ENCODE assay signal across 10 cellular contexts in genomic region chr2:72143441-72144356, GRCh38. TPM values are rescaled to one million over a fixed set of nuclear protein-coding genes. Genes with fewer than 3 reads are reported as not detected.
DNase-seq lines count a peak whose midpoint lies in the region; ATAC-seq, FAIRE-seq and TF ChIP-seq lines count a peak whose summit lies in the region.
"Had no signal": no experiment of that assay in that cellular context is flagged by ENCODE, and none has a peak within 500 bp of the region (broad histone marks: within the 10 kb centered on the region; RNA-seq: fewer than 3 reads in every experiment).

No MANE protein-coding gene starts in this region.

- no peak for TF ChIP-seq CTCF in natural killer cell (IDR thresholded peaks at IDR 0.05)
- no peak for TF ChIP-seq CTCF in uterus (IDR thresholded peaks at IDR 0.05)

- H3K27ac ChIP-seq in uterus (peak overlapping the region in 1 of 2 donors; percentile 16), small intestine (ENCODE audit: low read depth in 1 of 2, low read length in 1 of 2) (peak overlapping the region in 1 of 2 donors; percentile 3)

- H3K36me3 Mint-ChIP-seq in activated naive CD4-positive, alpha-beta T cell treated with anti-CD3 and anti-CD28 coated beads, Interleukin-2, amount 50 U/mL, for 24 hours, result peaks cover 1% of the 10 kb centered on the region
- no peaks in the 10 kb centered on the region for H3K36me3 Mint-ChIP-seq in natural killer cell

- ATAC-seq in natural killer cell (no peak), HG03439 (IDR thresholded peaks at IDR 0.05; ENCODE audit: unreplicated experiment) (no peak)

- no peak overlapping the region for H3K27ac Mint-ChIP-seq in activated naive CD4-positive, alpha-beta T cell treated with anti-CD3 and anti-CD28 coated beads, Interleukin-2, amount 50 U/mL, for 24 hours
- no peak overlapping the region for H3K27ac Mint-ChIP-seq in natural killer cell

- TF ChIP-seq POLR2A in erythroblast (IDR thresholded peaks at IDR 0.05; ENCODE audit: low read length) (no peak), uterus (IDR thresholded peaks at IDR 0.05) (no peak)

- H3K27me3 ChIP-seq in uterus (peaks cover 31 to 38% of the 10 kb centered on the region in 2 donors), small intestine (ENCODE audit: control insufficient read depth in 2 of 2, insufficient read depth in 2 of 2, low read length in 2 of 2) (peaks cover 4 to 10% of the 10 kb centered on the region in 2 donors)

- peaks cover 34% of the 10 kb centered on the region for H3K27me3 Mint-ChIP-seq in activated naive CD4-positive, alpha-beta T cell treated with anti-CD3 and anti-CD28 coated beads, Interleukin-2, amount 50 U/mL, for 24 hours
- peaks cover 32 to 37% of the 10 kb centered on the region in 2 donors for H3K27me3 Mint-ChIP-seq in natural killer cell (ENCODE audit: low read depth in 2 of 2)

- H3K4me3 ChIP-seq in uterus (peak overlapping the region; percentile 2 to 19), small intestine (ENCODE audit: low read depth in 1 of 2, low read length in 2 of 2) (no peak overlapping the region)

- H3K4me1 ChIP-seq in uterus, result peaks cover 0 to 35% of the 10 kb centered on the region in 2 donors
- H3K4me1 ChIP-seq in small intestine (ENCODE audit: control insufficient read depth in 2 of 2, insufficient read depth in 1 of 2, low read depth in 1 of 2, low read length in 1 of 2), result peaks cover 2 to 8% of the 10 kb centered on the region in 2 donors

- intact Hi-C loops in natural killer cell (cut with micrococcal nuclease) (no loop called here), uterus (cut with DNase I; ENCODE audit: low total_unique reads) (no loop called here)

- no peak for FAIRE-seq in small intestine (lab: Jason Lieb, UNC)
- FAIRE-seq: endometrium had no signal

- DNase-seq in activated naive CD4-positive, alpha-beta T cell (lab: John Stamatoyannopoulos, UW), result no peak
- peak; percentile 6 to 29 for DNase-seq in erythroblast (lab: John Stamatoyannopoulos, UW)
- DNase-seq in natural killer cell, result peak; percentile 10
- peak; percentile 9 to 21 for DNase-seq in uterus
- no peak for DNase-seq in small intestine
- no peak for DNase-seq in GM03348 (ENCODE audit: low spot score)

- H3K4me3 Mint-ChIP-seq in activated naive CD4-positive, alpha-beta T cell treated with anti-CD3 and anti-CD28 coated beads, Interleukin-2, amount 50 U/mL, for 24 hours, result peak overlapping the region; percentile 60
- peak overlapping the region; percentile 42 for H3K4me3 Mint-ChIP-seq in natural killer cell

- H3K9me3 ChIP-seq in uterus, result no peaks in the 10 kb centered on the region
- no peaks in the 10 kb centered on the region for H3K9me3 ChIP-seq in small intestine (ENCODE audit: control insufficient read depth, low read depth)

- H3K9me3 Mint-ChIP-seq in activated naive CD4-positive, alpha-beta T cell treated with anti-CD3 and anti-CD28 coated beads, Interleukin-2, amount 50 U/mL, for 24 hours, result no peaks in the 10 kb centered on the region
- no peaks in the 10 kb centered on the region for H3K9me3 Mint-ChIP-seq in natural killer cell

- whole genome bisulfite sequencing in small intestine, 3 donors, result 17 to 20% (median 17%) methylated on average over 70 of the region's 70 CpGs

- H3K36me3 ChIP-seq in uterus, result no peaks in the 10 kb centered on the region
- H3K36me3 ChIP-seq in small intestine (ENCODE audit: control insufficient read depth in 2 of 2, insufficient read depth in 2 of 2, low read length in 2 of 2), result no peaks in the 10 kb centered on the region

- H3K4me1 Mint-ChIP-seq in activated naive CD4-positive, alpha-beta T cell treated with anti-CD3 and anti-CD28 coated beads, Interleukin-2, amount 50 U/mL, for 24 hours, result peaks cover 31% of the 10 kb centered on the region
- H3K4me1 Mint-ChIP-seq in natural killer cell, result peaks cover 18 to 23% of the 10 kb centered on the region in 2 donors

RNA-seq across cellular contexts. Expression of gene CYP26B1, which starts 4.0 kb away (rescaled TPM):
- total RNA-seq in natural killer cell, result not detected
- total RNA-seq in uterus, result 1 to 10 TPM in 2 of 4 donors, under 1 TPM in 1, not detected in 1; 0.59 to 6.5 (median 1.4) TPM
- polyA plus RNA-seq in small intestine, result 1 to 10 TPM in 1 of 3 donors, under 1 TPM in 2; 0.22 to 6.2 (median 0.81) TPM
- total RNA-seq: T-helper 2 cell treated with Interferon-gamma antibody and Interleukin-4, amounts not matched to agents 100 ng/mL and 5 ng/mL, for 36 hours had no signal

Comparison
In these comparisons a context has a peak if more than half of its experiments do, and no peak if none do; other contexts are left out.
1. DNase-seq: peak in erythroblast (2 of 2), natural killer cell (single experiment) and uterus (2 of 2); none in activated naive CD4-positive, alpha-beta T cell (0 of 4), small intestine (single experiment) and GM03348 (single experiment).
2. H3K4me3 ChIP-seq: peak in uterus (2 of 2); none in small intestine (0 of 2).